In the genomic region with DNA sequence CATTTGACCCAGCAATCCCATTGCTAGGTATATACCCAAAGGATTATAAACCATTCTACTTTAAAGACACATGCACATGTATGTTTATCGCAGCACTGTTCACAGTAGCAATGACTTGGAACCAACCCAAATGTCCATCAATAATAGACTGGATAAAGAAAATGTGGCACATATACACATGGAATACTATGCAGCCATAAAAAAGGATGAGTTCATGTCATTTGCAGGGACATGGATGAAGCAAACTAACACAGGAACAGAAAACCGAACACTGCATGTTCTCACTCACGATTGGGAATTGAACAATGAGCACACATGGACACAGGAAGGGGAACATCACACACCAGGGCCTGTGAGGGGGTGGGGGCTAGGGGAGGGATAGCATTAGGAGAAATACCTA, we compare ENCODE assay signal across 1 cellular context. TPM values are rescaled to one million over a fixed set of nuclear protein-coding genes. Genes with fewer than 3 reads are reported as not detected.
"Had no signal": no experiment of that assay in that cellular context is flagged by ENCODE, and none has a peak within 500 bp of the region (broad histone marks: within the 10 kb centered on the region; RNA-seq: fewer than 3 reads in every experiment).

No MANE protein-coding gene starts in this region.

RNA-seq across cellular contexts. Expression of gene KBTBD12, which starts 8.4 kb away (rescaled TPM):
- total RNA-seq: vagina had no signal
